In the genomic region with DNA sequence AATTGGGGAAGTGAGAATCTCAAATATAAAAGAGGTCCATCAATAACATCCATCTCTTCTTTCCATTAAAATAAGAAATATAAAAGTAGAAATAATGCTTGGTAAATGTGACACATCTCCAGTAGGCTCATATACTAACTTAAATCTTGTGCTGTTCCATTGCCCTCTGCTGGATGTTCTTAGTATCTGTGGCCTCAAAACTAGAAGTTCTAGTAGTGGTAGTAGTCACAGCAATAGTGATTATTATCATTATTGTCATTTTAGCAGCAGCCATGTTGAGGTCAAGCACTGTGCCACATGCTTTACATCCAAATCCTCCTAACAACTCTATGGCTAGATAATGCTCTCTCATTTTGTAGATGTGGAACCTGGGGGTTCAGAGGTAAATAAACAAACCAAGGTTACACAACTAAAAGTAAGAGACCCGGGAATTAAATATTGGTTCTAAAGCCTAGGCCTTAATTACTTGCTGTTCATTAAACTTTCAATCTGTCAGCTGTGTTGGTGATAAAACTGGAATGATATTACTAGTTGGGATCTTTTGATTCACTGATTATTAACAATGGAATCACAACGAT, we compare ENCODE assay signal across 9 cellular contexts. TPM values are rescaled to one million over a fixed set of nuclear protein-coding genes. Genes with fewer than 3 reads are reported as not detected.
DNase-seq lines count a peak whose midpoint lies in the region; ATAC-seq and TF ChIP-seq lines count a peak whose summit lies in the region.
"Had no signal": no experiment of that assay in that cellular context is flagged by ENCODE, and none has a peak within 500 bp of the region (broad histone marks: within the 10 kb centered on the region; RNA-seq: fewer than 3 reads in every experiment).

No MANE protein-coding gene starts in this region.

- peak; percentile 10 to 77 (median 71) for DNase-seq in CD4-positive, CD25-positive, alpha-beta regulatory T cell
- DNase-seq in NCI-H345 (lab: John Stamatoyannopoulos, UW), result peak; percentile 24
- DNase-seq in activated CD8-positive, alpha-beta T cell treated with anti-CD3 and anti-CD28 coated beads for 36 hours, result peak; percentile 47
- DNase-seq in posterior vena cava (ENCODE audit: low spot score), result no peak

- no peaks in the 10 kb centered on the region for H3K36me3 ChIP-seq in CD4-positive, CD25-positive, alpha-beta regulatory T cell (ENCODE audit: control insufficient read depth, insufficient read depth, low read length)
- H3K36me3 ChIP-seq in gastroesophageal sphincter (peaks cover 0 to 9% of the 10 kb centered on the region in 2 donors), parathyroid adenoma (ENCODE audit: control insufficient read depth, insufficient read depth, low read length) (no peaks in the 10 kb centered on the region)

- intact Hi-C loops in activated CD8-positive, alpha-beta T cell treated with anti-CD3 and anti-CD28 coated beads for 36 hours (cut with micrococcal nuclease), result loop anchor here (1.0 to 5.0 kb wide), 3 partner anchors 192 to 407 kb away; no protein-coding TSS in a partner anchor
- intact Hi-C loops in posterior vena cava (cut with DNase I), result loop anchor here (5.0 to 10.0 kb wide), 3 partner anchors 192 to 405 kb away; a partner anchor contains a TSS

- no peak overlapping the region for H3K9ac ChIP-seq in parathyroid adenoma

- H3K4me1 Mint-ChIP-seq in CD4-positive, CD25-positive, alpha-beta regulatory T cell, result peaks cover 9 to 28% (median 14%) of the 10 kb centered on the region in 4 donors
- peaks cover 24% of the 10 kb centered on the region for H3K4me1 Mint-ChIP-seq in activated CD8-positive, alpha-beta T cell treated with anti-CD3 and anti-CD28 coated beads for 36 hours (ENCODE audit: low read depth)

- WGBS in gastroesophageal sphincter (ENCODE audit: low coverage in 1 of 2), 2 donors, result 72 to 85% methylated on average over 2 of the region's 2 CpGs

- peak; percentile 73 for TF ChIP-seq CTCF in activated CD8-positive, alpha-beta T cell treated with anti-CD3 and anti-CD28 coated beads for 36 hours (IDR thresholded peaks at IDR 0.05)
- TF ChIP-seq CTCF in gastroesophageal sphincter (IDR thresholded peaks at IDR 0.05), result peak; percentile 51 to 83 (median 71)
- peak; percentile 51 for TF ChIP-seq CTCF in parathyroid adenoma (IDR thresholded peaks at IDR 0.05)

- TF ChIP-seq EP300 in gastroesophageal sphincter (IDR thresholded peaks at IDR 0.05), result no peak

- H3K79me2 ChIP-seq in parathyroid adenoma, result no peaks in the 10 kb centered on the region

- no peak overlapping the region for H3K4me2 ChIP-seq in parathyroid adenoma (ENCODE audit: low read length)

- H3K27me3 Mint-ChIP-seq in CD4-positive, CD25-positive, alpha-beta regulatory T cell, result no peaks in the 10 kb centered on the region
- H3K27me3 Mint-ChIP-seq in activated CD8-positive, alpha-beta T cell treated with anti-CD3 and anti-CD28 coated beads for 36 hours, result no peaks in the 10 kb centered on the region

- no peaks in the 10 kb centered on the region for H3K9me3 ChIP-seq in CD4-positive, CD25-positive, alpha-beta regulatory T cell (ENCODE audit: control insufficient read depth in 2 of 2, low read length in 2 of 2)
- no peaks in the 10 kb centered on the region for H3K9me3 ChIP-seq in gastroesophageal sphincter
- no peaks in the 10 kb centered on the region for H3K9me3 ChIP-seq in parathyroid adenoma (ENCODE audit: control insufficient read depth, low read length)

- peak; percentile 80 to 82 for ATAC-seq in CD4-positive, CD25-positive, alpha-beta regulatory T cell (ENCODE audit: low read depth in 2 of 2)
- ATAC-seq in GM18519 (IDR thresholded peaks at IDR 0.05; ENCODE audit: low FRiP score, unreplicated experiment) (peak; percentile 43), HG03432 (IDR thresholded peaks at IDR 0.05; ENCODE audit: unreplicated experiment) (peak; percentile 62), gastroesophageal sphincter (peak; percentile 41)
- peak; percentile 80 for ATAC-seq in activated CD8-positive, alpha-beta T cell treated with anti-CD3 and anti-CD28 coated beads for 36 hours

- POLR2A ChIA-PET in activated CD8-positive, alpha-beta T cell treated with anti-CD3 and anti-CD28 coated beads for 36 hours (lab: Charles Lee), result no interaction called here

- no peak overlapping the region for H3K4me3 ChIP-seq in CD4-positive, CD25-positive, alpha-beta regulatory T cell (ENCODE audit: low read depth, low read length)
- no peak overlapping the region for H3K4me3 ChIP-seq in gastroesophageal sphincter
- H3K4me3 ChIP-seq in parathyroid adenoma (ENCODE audit: low read depth, low read length), result no peak overlapping the region

- H3K27ac Mint-ChIP-seq in CD4-positive, CD25-positive, alpha-beta regulatory T cell, result no peak overlapping the region
- H3K27ac Mint-ChIP-seq in activated CD8-positive, alpha-beta T cell treated with anti-CD3 and anti-CD28 coated beads for 36 hours, result peak overlapping the region; percentile 71
- H3K27ac Mint-ChIP-seq: T-helper 1 cell treated with Interleukin-12 subunit alpha and Interleukin-12 subunit beta and Interleukin-4 antibody, amounts not matched to agents 30 μg/mL and 1 μg/mL, for 36 hours had no signal

- peaks cover 5% of the 10 kb centered on the region for H3K36me3 Mint-ChIP-seq in CD4-positive, CD25-positive, alpha-beta regulatory T cell
- peaks cover 6% of the 10 kb centered on the region for H3K36me3 Mint-ChIP-seq in activated CD8-positive, alpha-beta T cell treated with anti-CD3 and anti-CD28 coated beads for 36 hours (ENCODE audit: low read depth)

- no peak overlapping the region for H3K27ac ChIP-seq in CD4-positive, CD25-positive, alpha-beta regulatory T cell (ENCODE audit: insufficient read depth, low read length, poor library complexity, severe bottlenecking)
- H3K27ac ChIP-seq in gastroesophageal sphincter (no peak overlapping the region), parathyroid adenoma (no peak overlapping the region)

- no peaks in the 10 kb centered on the region for H3K27me3 ChIP-seq in CD4-positive, CD25-positive, alpha-beta regulatory T cell (ENCODE audit: control insufficient read depth, insufficient read depth, low read length)
- H3K27me3 ChIP-seq in gastroesophageal sphincter (no peaks in the 10 kb centered on the region), parathyroid adenoma (ENCODE audit: control insufficient read depth, insufficient read depth, low read length) (no peaks in the 10 kb centered on the region)

- no peak overlapping the region for H2AFZ ChIP-seq in parathyroid adenoma

- H3K4me1 ChIP-seq in CD4-positive, CD25-positive, alpha-beta regulatory T cell (ENCODE audit: control insufficient read depth, insufficient read depth, low read length, poor library complexity, severe bottlenecking), result no peaks in the 10 kb centered on the region
- H3K4me1 ChIP-seq in gastroesophageal sphincter (no peaks in the 10 kb centered on the region), parathyroid adenoma (no peaks in the 10 kb centered on the region)

- TF ChIP-seq POLR2A in gastroesophageal sphincter (IDR thresholded peaks at IDR 0.05), result no peak

- CTCF ChIA-PET in activated CD8-positive, alpha-beta T cell treated with anti-CD3 and anti-CD28 coated beads for 36 hours (lab: Charles Lee), result interaction anchor here (0.7 to 3.7 kb wide), 25 partner anchors 12 to 412 kb away, joined by 3 to 38 read pairs (median 5); a partner anchor contains a TSS

- no peaks in the 10 kb centered on the region for H3K9me3 Mint-ChIP-seq in CD4-positive, CD25-positive, alpha-beta regulatory T cell
- peaks cover 2% of the 10 kb centered on the region for H3K9me3 Mint-ChIP-seq in activated CD8-positive, alpha-beta T cell treated with anti-CD3 and anti-CD28 coated beads for 36 hours
- H3K9me3 Mint-ChIP-seq: T-helper 1 cell treated with Interleukin-12 subunit alpha and Interleukin-12 subunit beta and Interleukin-4 antibody, amounts not matched to agents 30 μg/mL and 1 μg/mL, for 36 hours had no signal

- no peak overlapping the region for H3K4me3 Mint-ChIP-seq in CD4-positive, CD25-positive, alpha-beta regulatory T cell
- H3K4me3 Mint-ChIP-seq in activated CD8-positive, alpha-beta T cell treated with anti-CD3 and anti-CD28 coated beads for 36 hours, result no peak overlapping the region
- H3K4me3 Mint-ChIP-seq: T-helper 1 cell treated with Interleukin-12 subunit alpha and Interleukin-12 subunit beta and Interleukin-4 antibody, amounts not matched to agents 30 μg/mL and 1 μg/mL, for 36 hours had no signal

RNA-seq across cellular contexts. Expression of a gene that starts 20.2 kb away (rescaled TPM):
- 7.1 TPM for total RNA-seq in CD4-positive, CD25-positive, alpha-beta regulatory T cell
- 1 to 10 TPM; 2.7 to 5.7 (median 4.6) TPM for polyA plus RNA-seq in CD4-positive, CD25-positive, alpha-beta regulatory T cell
- total RNA-seq in activated CD8-positive, alpha-beta T cell treated with anti-CD3 and anti-CD28 coated beads for 36 hours, result 10 to 100 TPM; 12.8 to 13.2 TPM
- total RNA-seq in gastroesophageal sphincter, result 1 to 10 TPM in 1 of 4 donors, under 1 TPM in 1, not detected in 2; 0.08 to 1.8 TPM
- under 1 TPM; 0.14 to 0.38 TPM for total RNA-seq in posterior vena cava

RNA-seq across cellular contexts. Expression of a gene that starts 42.2 kb away (rescaled TPM):
- total RNA-seq in CD4-positive, CD25-positive, alpha-beta regulatory T cell, result 52.4 TPM
- 100 to 1,000 TPM in 1 of 4 donors, 10 to 100 TPM in 3; 84.5 to 123 (median 92.9) TPM for polyA plus RNA-seq in CD4-positive, CD25-positive, alpha-beta regulatory T cell
- total RNA-seq in activated CD8-positive, alpha-beta T cell treated with anti-CD3 and anti-CD28 coated beads for 36 hours, result 10 to 100 TPM; 56.5 to 58.4 TPM
- 10 to 100 TPM; 41.7 to 55.1 (median 44.3) TPM for total RNA-seq in gastroesophageal sphincter
- total RNA-seq in posterior vena cava, result 10 to 100 TPM; 49.1 to 54.3 TPM

RNA-seq across cellular contexts. Expression of a gene that starts 42.3 kb away (rescaled TPM):
- 9.7 TPM for total RNA-seq in CD4-positive, CD25-positive, alpha-beta regulatory T cell
- 10 to 100 TPM; 21.1 to 27.0 (median 25.6) TPM for polyA plus RNA-seq in CD4-positive, CD25-positive, alpha-beta regulatory T cell
- 10 to 100 TPM; 14.7 to 15.3 TPM for total RNA-seq in activated CD8-positive, alpha-beta T cell treated with anti-CD3 and anti-CD28 coated beads for 36 hours
- total RNA-seq in gastroesophageal sphincter, result 10 to 100 TPM; 20.7 to 29.7 (median 25.4) TPM
- 10 to 100 TPM; 28.3 to 32.0 TPM for total RNA-seq in posterior vena cava
